Comparison of ENCODE assay signal across 8 cellular contexts in genomic region chr4:112145820-112146813, GRCh38. TPM values are rescaled to one million over a fixed set of nuclear protein-coding genes. Genes with fewer than 3 reads are reported as not detected.
A peak's percentile ranks its signal among the peaks of the same experiment; 100 is the strongest.
DNase-seq lines count a peak whose midpoint lies in the region; ATAC-seq, FAIRE-seq and TF ChIP-seq lines count a peak whose summit lies in the region.

No MANE protein-coding gene starts in this region.

- H3K27me3 ChIP-seq in GM12878 (replicated peaks in 1 of 2; ENCODE audit: control insufficient read depth in 2 of 2, insufficient read depth in 2 of 2, low read length in 1 of 2) (peaks cover 0 to 2% of the 10 kb centered on the region in 2 experiments; a peak in 2 of 4 replicates), iPS-18a (ENCODE audit: control insufficient read depth, insufficient read depth, low read length) (peaks cover 24% of the 10 kb centered on the region), skeletal muscle satellite cell (ENCODE audit: control insufficient read depth, insufficient read depth, low read length) (no peaks in the 10 kb centered on the region)

- peak; percentile 75 for FAIRE-seq in GM12878 (lab: Jason Lieb, UNC)

- no TSS peak for BruUV-seq in GM12878 (replicated peaks; lab: Mats Ljungman, UMichigan)

- H3K36me3 ChIP-seq in GM12878 (ENCODE audit: control insufficient read depth in 2 of 2, insufficient read depth in 2 of 2, low read length in 1 of 2) (no peaks in the 10 kb centered on the region), iPS-18a (ENCODE audit: control insufficient read depth, low read depth, low read length) (no peaks in the 10 kb centered on the region), skeletal muscle satellite cell (ENCODE audit: insufficient read depth, low read length) (no peaks in the 10 kb centered on the region)

- no peaks in the 10 kb centered on the region for H4K20me1 ChIP-seq in GM12878 (ENCODE audit: control insufficient read depth, insufficient read depth)

- intact Hi-C loops in GM12878 (cut with micrococcal nuclease; ENCODE audit: unreplicated experiment) = loop anchor here (2.0 to 5.0 kb wide), 2 partner anchors 44 to 89 kb away; no protein-coding TSS in a partner anchor

- WGBS in GM12878 (ENCODE audit: insufficient coverage, insufficient replicate concordance, low lambda C conversion rate, missing lambda C conversion rate) = 4% methylated on average over 50 of the region's 50 CpGs

- peak overlapping the region; percentile 76 for H3K4me2 ChIP-seq in GM12878 (ENCODE audit: control insufficient read depth, insufficient read depth)
- H3K4me2 ChIP-seq in skeletal muscle satellite cell (ENCODE audit: low read length) = peak overlapping the region; percentile 94

- no peak for TF ChIP-seq RAD21 in GM12878 (IDR thresholded peaks at IDR 0.05; ENCODE audit: insufficient read depth, low read depth, low read length)

- CTCF ChIA-PET in GM12878 (lab: Yijun Ruan, JAX) = interaction anchor here (1.3 to 1.4 kb wide), 2 partner anchors 45 to 88 kb away, joined by 3 to 4 read pairs; no protein-coding TSS in a partner anchor

- ATAC-seq in GM21381 (IDR thresholded peaks at IDR 0.05; ENCODE audit: unreplicated experiment) (peak; percentile 48), GM12878 (peak; percentile 69)

- H3K9me3 ChIP-seq in GM12878 (replicated peaks; ENCODE audit: control insufficient read depth, insufficient read depth, low read length) (no peaks in the 10 kb centered on the region), iPS-18a (ENCODE audit: control insufficient read depth, low read depth, low read length) (no peaks in the 10 kb centered on the region), skeletal muscle satellite cell (replicated peaks; ENCODE audit: low read length) (no peaks in the 10 kb centered on the region)

- TF ChIP-seq EP300 in GM12878 (IDR thresholded peaks at IDR 0.05; ENCODE audit: borderline replicate concordance in 1 of 2, control insufficient read depth in 1 of 2, low read depth in 2 of 2, low read length in 2 of 2) = no peak

- TF ChIP-seq POLR2A in GM12878 (IDR thresholded peaks at IDR 0.05; ENCODE audit: low read depth, low read length) = no peak

- in situ Hi-C loops in GM12878 (cut with MboI) = no loop called here

- peak overlapping the region; percentile 59 for H3K9ac ChIP-seq in GM12878 (ENCODE audit: control insufficient read depth, insufficient read depth, low read length)
- H3K9ac ChIP-seq in iPS-18a (ENCODE audit: low read length) = peak overlapping the region; percentile 26
- H3K9ac ChIP-seq in skeletal muscle satellite cell (ENCODE audit: low read depth, low read length) = peak overlapping the region; percentile 79

- H3K4me1 ChIP-seq in GM12878 (ENCODE audit: control insufficient read depth, insufficient read depth, low read length) (peaks cover 5% of the 10 kb centered on the region; the same call in 1 of the 2 replicates), iPS-18a (ENCODE audit: control insufficient read depth, low read depth, low read length) (peaks cover 3% of the 10 kb centered on the region), skeletal muscle satellite cell (ENCODE audit: control insufficient read depth, insufficient read depth, low read length) (peaks cover 6% of the 10 kb centered on the region)

- H3K27ac ChIP-seq in GM12878 (ENCODE audit: control insufficient read depth, insufficient read depth) = no peak overlapping the region
- no peak overlapping the region for H3K27ac ChIP-seq in iPS-18a (ENCODE audit: low read length)

- H3K4me3 ChIP-seq in GM12878 = peak overlapping the region; percentile 76
- H3K4me3 ChIP-seq in iPS-18a (ENCODE audit: low read length) = peak overlapping the region; percentile 75
- H3K4me3 ChIP-seq in skeletal muscle satellite cell (ENCODE audit: low read length) = peak overlapping the region; percentile 90

- peak overlapping the region; percentile 55 for H2AFZ ChIP-seq in GM12878 (ENCODE audit: control insufficient read depth, low read depth, low read length)

- RAD21 ChIA-PET in GM12878 (lab: Charles Lee; ENCODE audit: unreplicated experiment) = interaction anchor here (1.1 to 1.2 kb wide), 2 partner anchors 9 to 86 kb away, joined by 3 to 4 read pairs; no protein-coding TSS in a partner anchor

- POLR2A ChIA-PET in GM12878 (lab: Charles Lee) = no interaction called here

- TF ChIP-seq CTCF in GM12878 (IDR thresholded peaks at IDR 0.05 in 2 of 3, conservative IDR thresholded peaks at IDR 0.05 in 1 of 3; ENCODE audit: control insufficient read depth in 2 of 3, extremely low read depth in 1 of 3, insufficient read depth in 1 of 3, low read depth in 3 of 3, low read length in 3 of 3) = peak in 2 of 3 experiments; percentile 8 to 13; a peak in 1 of 6 replicates

- SMC1A ChIA-PET in GM12878 (lab: Charles Lee; ENCODE audit: uncharacterized antibody, unreplicated experiment) = interaction anchor here (0.6 to 2.6 kb wide), 4 partner anchors 39 to 786 kb away, joined by 3 to 11 read pairs (median 3); no protein-coding TSS in a partner anchor

- no peaks in the 10 kb centered on the region; the same call in 1 of the 2 replicates for H3K79me2 ChIP-seq in GM12878 (ENCODE audit: control insufficient read depth, insufficient read depth, low read length)

- DNase-seq in Daoy (ENCODE audit: low read depth) = peak; percentile 43
- peak; percentile 41 for DNase-seq in HS-27A (ENCODE audit: low read depth)
- DNase-seq in T-helper 9 cell = peak; percentile 58
- peak; percentile 17 for DNase-seq in GM12878 (ENCODE audit: low read depth, low spot score)
- DNase-seq in NCI-H1092 (lab: John Stamatoyannopoulos, UW) = no peak

TF ChIP-seq in GM12878, 131 proteins besides CTCF, POLR2A, EP300 and RAD21 (continues in another document):
- TF ChIP-seq SIN3A (IDR thresholded peaks at IDR 0.05; ENCODE audit: low read depth, low read length) (no peak), SIX5 (IDR thresholded peaks at IDR 0.05; ENCODE audit: low read depth, low read length, severe bottlenecking) (no peak), RB1 (IDR thresholded peaks at IDR 0.05; ENCODE audit: borderline replicate concordance) (no peak), MYB (IDR thresholded peaks at IDR 0.05; ENCODE audit: borderline replicate concordance, low read depth, low read length) (no peak), GABPA (IDR thresholded peaks at IDR 0.05; ENCODE audit: low read depth) (no peak), EED (IDR thresholded peaks at IDR 0.05; ENCODE audit: low read depth) (no peak), HCFC1 (IDR thresholded peaks at IDR 0.05; ENCODE audit: low read length) (no peak), NBN (IDR thresholded peaks at IDR 0.05) (peak; percentile 43; the same call in 1 of the 2 replicates), BHLHE40 (IDR thresholded peaks at IDR 0.05; ENCODE audit: borderline replicate concordance in 1 of 2, low read depth in 2 of 2, low read length in 1 of 2) (peak; percentile 37 to 53; a peak in 1 of 4 replicates), BMI1 (IDR thresholded peaks at IDR 0.05; ENCODE audit: borderline replicate concordance) (no peak), YBX1 (IDR thresholded peaks at IDR 0.05) (no peak), SPI1 (IDR thresholded peaks at IDR 0.05; ENCODE audit: borderline replicate concordance, insufficient read depth, low read depth, low read length) (no peak), ZBTB33 (IDR thresholded peaks at IDR 0.05) (no peak), KAT2A (conservative IDR thresholded peaks at IDR 0.05; ENCODE audit: control insufficient read depth, low read depth, low read length) (no peak), SRF (IDR thresholded peaks at IDR 0.05; ENCODE audit: low read depth in 2 of 2, low read length in 2 of 2) (no peak), PAX5 (IDR thresholded peaks at IDR 0.05; ENCODE audit: borderline replicate concordance, low read depth, low read length) (no peak), NR2F1 (conservative IDR thresholded peaks at IDR 0.05) (peak; percentile 78), STAT1 (conservative IDR thresholded peaks at IDR 0.05) (no peak)

RNA-seq across cellular contexts. Expression of gene FAM241A, which starts 0.9 kb away (rescaled TPM):
- total RNA-seq in Daoy (2014; rRNA removed; shearing (Covaris generic)) = 1.8 and 2.1 TPM in 2 replicates
- total RNA-seq in GM12878 (2013; cell fraction: nucleolus; rRNA removed) = 1.1 and 1.2 TPM in 2 replicates
- 2.0 and 2.3 TPM in 2 replicates for total RNA-seq in GM12878 (2014; rRNA removed)
- total RNA-seq in GM12878 (2014; rRNA removed; fragmentation: Illumina TruSeq; extraction: Trizol) = 2.7 and 2.8 TPM in 2 replicates
- 2.1 and 2.2 TPM in 2 replicates for total RNA-seq in GM12878 (2021)
- 0.54 TPM for polyA plus RNA-seq in GM12878 (2011; ENCODE audit: low read depth)
- polyA plus RNA-seq in GM12878 (2011; rRNA removed) = 0.20 and 0.22 TPM in 2 replicates
- 0.04 and 0.07 TPM in 2 replicates for polyA plus RNA-seq in GM12878 (2011; cell fraction: cytosol; rRNA removed)
- 0.09 and 0.10 TPM in 2 replicates for polyA plus RNA-seq in GM12878 (2011; cell fraction: nucleus; rRNA removed)
- polyA plus RNA-seq in GM12878 (2012) = 1.2 and 1.3 TPM in 2 replicates
- 3.2 and 4.5 TPM in 2 replicates for polyA plus RNA-seq in GM12878 (2014; fragmentation: Illumina TruSeq; extraction: Trizol)
- polyA plus RNA-seq in GM12878 (2014; fragmentation: Nextera tagmentation; extraction: Ambion mirVana) = 1 to 10 TPM in 1 of 2 experiments, under 1 TPM in 1; 0.82 to 1.4 TPM
- 2.0 and 2.6 TPM in 2 replicates for polyA plus RNA-seq in GM12878 (2014; rRNA removed)
- polyA plus RNA-seq in GM12878 (2016; fragmentation: Nextera tagmentation; extraction: Ambion mirVana) = 1 to 10 TPM; 7.0 to 7.5 TPM
- 0.26 and 0.29 TPM in 2 replicates for polyA minus RNA-seq in GM12878 (2011; rRNA and poly(A)+ RNA removed)
- polyA minus RNA-seq in GM12878 (2011; cell fraction: cytosol; rRNA and poly(A)+ RNA removed) = not detected in 2 replicates
- 0.48 and 1.1 TPM in 2 replicates for polyA minus RNA-seq in GM12878 (2011; cell fraction: nucleus; rRNA and poly(A)+ RNA removed)
- total RNA-seq in skeletal muscle satellite cell (2012; rRNA removed) = 5.0 and 5.6 TPM in 2 replicates

Comparison
In these comparisons a context has a peak if more than half of its experiments do, and no peak if none do; other contexts are left out.
1. H3K9ac ChIP-seq: peak in every context shown above with its lines; median percentile 79 in skeletal muscle satellite cell; 59 in GM12878; 26 in iPS-18a.